Comparison of ENCODE assay signal across 11 cellular contexts in genomic region chr16:89485701-89486246, GRCh38. TPM values are rescaled to one million over a fixed set of nuclear protein-coding genes. Genes with fewer than 3 reads are reported as not detected.
DNase-seq lines count a peak whose midpoint lies in the region; ATAC-seq, FAIRE-seq and TF ChIP-seq lines count a peak whose summit lies in the region.
"Had no signal": no experiment of that assay in that cellular context is flagged by ENCODE, and none has a peak within 500 bp of the region (broad histone marks: within the 10 kb centered on the region; RNA-seq: fewer than 3 reads in every experiment).

No MANE protein-coding gene starts in this region.

- peaks cover 40% of the 10 kb centered on the region for H3K36me3 ChIP-seq in OCI-LY7 (ENCODE audit: insufficient read depth, low read length)

- no peaks in the 10 kb centered on the region for H3K9me3 ChIP-seq in OCI-LY7 (ENCODE audit: low read length)

- H3K27me3 Mint-ChIP-seq in chondrocyte (ENCODE audit: low read depth) (no peaks in the 10 kb centered on the region), progenitor cell of endocrine pancreas (no peaks in the 10 kb centered on the region)

- H3K4me1 Mint-ChIP-seq in chondrocyte (ENCODE audit: low read depth) (peaks cover 77% of the 10 kb centered on the region), progenitor cell of endocrine pancreas (ENCODE audit: low read depth) (peaks cover 65% of the 10 kb centered on the region)

- ATAC-seq in HG03045 (IDR thresholded peaks at IDR 0.05; ENCODE audit: unreplicated experiment): no peak

- H3K36me3 Mint-ChIP-seq in chondrocyte (ENCODE audit: low read depth) (peaks cover 4% of the 10 kb centered on the region), progenitor cell of endocrine pancreas (ENCODE audit: insufficient read depth) (peaks cover 5% of the 10 kb centered on the region)

- peaks cover 84% of the 10 kb centered on the region for H3K79me2 ChIP-seq in OCI-LY7 (ENCODE audit: insufficient read depth, low read depth, low read length)

- no peaks in the 10 kb centered on the region for H3K9me2 ChIP-seq in OCI-LY7 (ENCODE audit: insufficient read depth, low read length)

- intact Hi-C loops in OCI-LY7 (cut with micrococcal nuclease; ENCODE audit: unreplicated experiment) (loop anchor here (5.0 kb wide), 2 partner anchors 33 to 77 kb away; partner anchors contain the start of gene RPL13), dorsolateral prefrontal cortex (cut with DNase I) (loop anchor here in 1 of 2 donors (5.0 to 10.0 kb wide), 2 partner anchors 111 to 153 kb away; no protein-coding TSS in a partner anchor), head of caudate nucleus (cut with DNase I) (no loop called here)

- H3K27ac ChIP-seq in OCI-LY7 (ENCODE audit: low read depth, low read length, poor library complexity, severe bottlenecking): peak overlapping the region; percentile 47
- H3K27ac ChIP-seq in dorsolateral prefrontal cortex: no peak overlapping the region

- H3K4me2 ChIP-seq in OCI-LY7 (ENCODE audit: low read length): peak overlapping the region; percentile 91

- peaks cover 67% of the 10 kb centered on the region for H4K20me1 ChIP-seq in OCI-LY7 (ENCODE audit: insufficient read depth, low read length)

- CTCF ChIA-PET in OCI-LY7 (lab: Charles Lee; ENCODE audit: unreplicated experiment): interaction anchor here (0.6 to 1.1 kb wide), 2 partner anchors 18 to 106 kb away, joined by 3 read pairs; no protein-coding TSS in a partner anchor

- FAIRE-seq in GM19239 (lab: Jason Lieb, UNC): peak; percentile 26

- POLR2A ChIA-PET in OCI-LY7 (lab: Charles Lee): interaction anchor here (0.8 to 1.0 kb wide), 2 partner anchors 107 to 503 kb away, joined by 6 read pairs; no protein-coding TSS in a partner anchor

- TF ChIP-seq CTCF in OCI-LY7 (conservative IDR thresholded peaks at IDR 0.05; ENCODE audit: low read length): no peak
- no peak for TF ChIP-seq CTCF in chondrocyte (IDR thresholded peaks at IDR 0.05)
- no peak for TF ChIP-seq CTCF in progenitor cell of endocrine pancreas (IDR thresholded peaks at IDR 0.05; ENCODE audit: unreplicated experiment)
- TF ChIP-seq CTCF in dorsolateral prefrontal cortex (IDR thresholded peaks at IDR 0.05 in 54 of 56, conservative IDR thresholded peaks at IDR 0.05 in 2 of 56; ENCODE audit: low read depth in 1 of 56, partially characterized antibody in 56 of 56): no peak

- BruUV-seq in OCI-LY7 (replicated peaks; lab: Mats Ljungman, UMichigan): no TSS peak

- no peak for DNase-seq in GM19239 (ENCODE audit: insufficient read length, low spot score)
- DNase-seq in OCI-LY7 (ENCODE audit: low spot score): peak; percentile 31
- DNase-seq in chondrocyte (ENCODE audit: low spot score): no peak
- DNase-seq in progenitor cell of endocrine pancreas (ENCODE audit: low spot score, unreplicated experiment): no peak
- DNase-seq in dorsolateral prefrontal cortex: no peak
- DNase-seq in head of caudate nucleus: no peak
- no peak for DNase-seq in stimulated activated CD8-positive, alpha-beta memory T cell treated with anti-CD3 and anti-CD28 coated beads, Interleukin-4, amount 100 ng/mL, for 48 hours
- DNase-seq: HCEC 1CT, NCI-H1092, NCI-H526 had no signal

- H3K27ac Mint-ChIP-seq in chondrocyte (ENCODE audit: unreplicated experiment) (peak overlapping the region; percentile 77), progenitor cell of endocrine pancreas (peak overlapping the region; percentile 72)

- H3K9me3 Mint-ChIP-seq in chondrocyte (ENCODE audit: low read depth): no peaks in the 10 kb centered on the region
- no peaks in the 10 kb centered on the region for H3K9me3 Mint-ChIP-seq in progenitor cell of endocrine pancreas (ENCODE audit: low read depth)

- peaks cover 77% of the 10 kb centered on the region for H3K4me1 ChIP-seq in OCI-LY7 (ENCODE audit: insufficient read depth, low read length, poor library complexity, severe bottlenecking)

- peak overlapping the region; percentile 35 for H3K4me3 ChIP-seq in OCI-LY7 (ENCODE audit: low read depth, low read length, poor library complexity, severe bottlenecking)
- no peak overlapping the region for H3K4me3 ChIP-seq in dorsolateral prefrontal cortex

- H2AFZ ChIP-seq in OCI-LY7 (ENCODE audit: low read length): no peak overlapping the region

- H3K4me3 Mint-ChIP-seq in chondrocyte (ENCODE audit: unreplicated experiment) (no peak overlapping the region), progenitor cell of endocrine pancreas (ENCODE audit: low read depth) (peak overlapping the region; percentile 39)

- no peaks in the 10 kb centered on the region for H3K27me3 ChIP-seq in dorsolateral prefrontal cortex

RNA-seq across cellular contexts. Expression of gene ANKRD11, which starts 4.6 kb away (rescaled TPM):
- 87.0 and 89.1 TPM in 2 replicates for total RNA-seq in OCI-LY7 (2014; rRNA removed; shearing (Covaris generic))
- total RNA-seq in OCI-LY7 (2022) (247 and 251 TPM in 2 replicates), chondrocyte (106 to 185 TPM (median 180 TPM) in 3 replicates), progenitor cell of endocrine pancreas (178 and 183 TPM in 2 replicates), dorsolateral prefrontal cortex (100 to 1,000 TPM; 131 to 216 (median 167) TPM)

RNA-seq across cellular contexts. Expression of gene SPG7, which starts 22.4 kb away (rescaled TPM):
- 77.6 and 92.7 TPM in 2 replicates for total RNA-seq in OCI-LY7 (2014; rRNA removed; shearing (Covaris generic))
- 106 and 121 TPM in 2 replicates for total RNA-seq in OCI-LY7 (2022)
- total RNA-seq in chondrocyte: 84.6 to 127 TPM (median 87.6 TPM) in 3 replicates
- total RNA-seq in progenitor cell of endocrine pancreas: 183 and 184 TPM in 2 replicates
- total RNA-seq in dorsolateral prefrontal cortex: 100 to 1,000 TPM; 115 to 276 (median 151) TPM
